ENCODE assay signal across 20 cellular contexts in the genomic region with DNA sequence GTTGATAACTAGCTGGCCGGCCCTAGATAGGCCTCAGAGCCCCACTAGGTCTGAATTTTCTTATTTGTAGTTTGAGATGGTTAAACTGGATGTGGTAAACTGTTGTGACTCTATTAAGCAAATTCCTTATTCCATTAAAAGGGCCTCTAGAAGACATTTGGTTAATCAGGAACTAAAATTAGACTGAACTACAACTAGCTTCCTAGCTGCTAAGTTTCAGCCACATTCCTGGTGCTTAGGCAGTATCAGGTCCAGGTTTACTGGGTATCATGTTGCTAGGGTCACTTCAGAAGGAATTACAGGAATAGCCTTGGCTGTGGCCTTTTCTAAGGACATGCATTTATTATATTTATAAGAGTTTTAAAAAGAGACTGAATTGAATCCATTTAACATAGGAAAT.
"Had no signal": no experiment of that assay in that cellular context is flagged by ENCODE, and none has a peak within 500 bp of the region (broad histone marks: within the 10 kb centered on the region; RNA-seq: fewer than 3 reads in every experiment).

No MANE protein-coding gene starts in this region.

- H3K9me3 ChIP-seq: tibial artery had no signal

- H3K9ac ChIP-seq: neural progenitor cell had no signal

- H3K4me1 ChIP-seq: neural progenitor cell, tibial artery had no signal

- H3K27ac ChIP-seq: neural progenitor cell, skin epidermis, tibial artery, WERI-Rb-1 had no signal

- H3K4me2 ChIP-seq: neural progenitor cell had no signal

- H3K27me3 ChIP-seq: neural progenitor cell, tibial artery had no signal

- H2AFZ ChIP-seq: neural progenitor cell had no signal

- ATAC-seq: activated naive CD4-positive, alpha-beta T cell treated with anti-CD3 and anti-CD28 coated beads, Interleukin-2, amount 50 U/mL, for 72 hours; effector memory CD8-positive, alpha-beta T cell; esophagus mucosa; left colon; naive thymus-derived CD8-positive, alpha-beta T cell; stimulated activated naive CD8-positive, alpha-beta T cell treated with anti-CD3 and anti-CD28 coated beads, Interleukin-15, amount 100 ng/mL, for 72 hours; T-cell had no signal

- H3K36me3 ChIP-seq: neural progenitor cell, WERI-Rb-1 had no signal

- DNase-seq: activated CD4-positive, alpha-beta T cell treated with anti-CD3 and anti-CD28 coated beads for 1 hour; activated CD4-positive, alpha-beta T cell treated with anti-CD3 and anti-CD28 coated beads, Interleukin-2, amount 50 U/mL, for 1 hour; activated T-cell treated with anti-CD3 and anti-CD28 coated beads, Interleukin-2, amount 50 U/mL, for 1 hour; aorta; central memory CD4-positive, alpha-beta T cell; effector memory CD8-positive, alpha-beta T cell; foreskin melanocyte; hippocampal formation; left colon; naive thymus-derived CD8-positive, alpha-beta T cell; stimulated activated CD4-positive, alpha-beta T cell treated with anti-CD3 and anti-CD28 coated beads, Interleukin-1b, Interleukin-23, amount 100 ng/mL, for 48 hours; stimulated activated naive CD8-positive, alpha-beta T cell treated with anti-CD3 and anti-CD28 coated beads, Interleukin-15, amount 100 ng/mL, for 72 hours; T-cell; tibial artery; WERI-Rb-1 had no signal

- H3K4me3 ChIP-seq: lung, neural progenitor cell, skin epidermis, tibial artery had no signal
